25 cellular contexts compared by ENCODE assay signal in genomic region chr19:56969726-56970125, GRCh38.
"Had no signal": no experiment of that assay in that cellular context is flagged by ENCODE, and none has a peak within 500 bp of the region (broad histone marks: within the 10 kb centered on the region; RNA-seq: fewer than 3 reads in every experiment).

No MANE protein-coding gene starts in this region.

- H3K4me1 ChIP-seq: foreskin keratinocyte, right atrium auricular region, upper lobe of right lung had no signal

- H3K4me3 Mint-ChIP-seq: activated CD4-positive, alpha-beta memory T cell treated with anti-CD3 and anti-CD28 coated beads for 36 hours; activated naive CD4-positive, alpha-beta T cell treated with anti-CD3 and anti-CD28 coated beads, Interleukin-2, amount 10 ng/mL, durations not matched to agents 7 days and 5 days; dendritic cell treated with granulocyte-macrophage colony-stimulating factor and Interleukin-4, amounts not matched to agents 40 ng/mL and 50 ng/mL, for 4 days; naive thymus-derived CD4-positive, alpha-beta T cell; neural crest cell; stimulated activated naive B cell treated with anti-CD40 and anti-IgM and Interleukin-4, amounts not matched to agents 10 μg/mL and 1 μg/mL and 100 μg/mL, for 72 hours; T-helper 17 cell had no signal

- H3K36me3 ChIP-seq: right atrium auricular region, thoracic aorta, upper lobe of right lung had no signal

- H3K27ac ChIP-seq: foreskin keratinocyte, right atrium auricular region, SK-N-MC, thoracic aorta, upper lobe of right lung had no signal

- H3K36me3 Mint-ChIP-seq: stimulated activated naive B cell treated with anti-CD40 and anti-IgM and Interleukin-4, amounts not matched to agents 10 μg/mL and 1 μg/mL and 100 μg/mL, for 72 hours had no signal

- H3K4me3 ChIP-seq: mucosa of descending colon, right atrium auricular region, SK-N-MC, thoracic aorta, upper lobe of right lung had no signal

- H3K9me3 ChIP-seq: thoracic aorta, upper lobe of right lung had no signal

- H3K27me3 ChIP-seq: foreskin keratinocyte, right atrium auricular region had no signal

- DNase-seq: activated CD4-positive, alpha-beta memory T cell treated with anti-CD3 and anti-CD28 coated beads for 36 hours; activated CD4-positive, alpha-beta T cell treated with anti-CD3 and anti-CD28 coated beads for 48 hours; activated effector memory CD4-positive, alpha-beta T cell treated with Interleukin-2 at 50 U/mL for 16 hours; activated naive CD4-positive, alpha-beta T cell treated with anti-CD3 and anti-CD28 coated beads, Interleukin-2, amount 10 ng/mL, durations not matched to agents 7 days and 5 days; activated T-cell treated with anti-CD3 and anti-CD28 coated beads, Interleukin-2, amount 50 U/mL, for 48 hours; effector CD4-positive, alpha-beta T cell; foreskin keratinocyte; hippocampal formation; kidney glomerular epithelial cell; mesenchymal stem cell; mucosa of descending colon; naive thymus-derived CD4-positive, alpha-beta T cell; occipital lobe; small intestine; stimulated activated CD4-positive, alpha-beta T cell treated with anti-CD3 and anti-CD28 coated beads, Interleukin-15, amount 100 ng/mL, for 24 hours; stimulated activated naive B cell treated with anti-CD40 and anti-IgM and Interleukin-4, amounts not matched to agents 10 μg/mL and 1 μg/mL and 100 μg/mL, for 72 hours; SW 1271; T-helper 17 cell; upper lobe of right lung had no signal

- H3K27ac Mint-ChIP-seq: activated CD4-positive, alpha-beta memory T cell treated with anti-CD3 and anti-CD28 coated beads for 36 hours; activated naive CD4-positive, alpha-beta T cell treated with anti-CD3 and anti-CD28 coated beads, Interleukin-2, amount 10 ng/mL, durations not matched to agents 7 days and 5 days; dendritic cell treated with granulocyte-macrophage colony-stimulating factor and Interleukin-4, amounts not matched to agents 40 ng/mL and 50 ng/mL, for 4 days; naive thymus-derived CD4-positive, alpha-beta T cell; progenitor cell of endocrine pancreas; stimulated activated naive B cell treated with anti-CD40 and anti-IgM and Interleukin-4, amounts not matched to agents 10 μg/mL and 1 μg/mL and 100 μg/mL, for 72 hours; T-helper 17 cell had no signal

- H3K4me1 Mint-ChIP-seq: activated naive CD4-positive, alpha-beta T cell treated with anti-CD3 and anti-CD28 coated beads, Interleukin-2, amount 10 ng/mL, durations not matched to agents 7 days and 5 days; neural crest cell; stimulated activated naive B cell treated with anti-CD40 and anti-IgM and Interleukin-4, amounts not matched to agents 10 μg/mL and 1 μg/mL and 100 μg/mL, for 72 hours; T-helper 17 cell had no signal

- ATAC-seq: foreskin keratinocyte; mucosa of descending colon; naive thymus-derived CD4-positive, alpha-beta T cell; stimulated activated naive B cell treated with anti-CD40 and anti-IgM and Interleukin-4, amounts not matched to agents 10 μg/mL and 1 μg/mL and 100 μg/mL, for 72 hours; T-helper 17 cell; upper lobe of right lung had no signal
